ENCODE assay signal across 1 cellular context in the genomic region with DNA sequence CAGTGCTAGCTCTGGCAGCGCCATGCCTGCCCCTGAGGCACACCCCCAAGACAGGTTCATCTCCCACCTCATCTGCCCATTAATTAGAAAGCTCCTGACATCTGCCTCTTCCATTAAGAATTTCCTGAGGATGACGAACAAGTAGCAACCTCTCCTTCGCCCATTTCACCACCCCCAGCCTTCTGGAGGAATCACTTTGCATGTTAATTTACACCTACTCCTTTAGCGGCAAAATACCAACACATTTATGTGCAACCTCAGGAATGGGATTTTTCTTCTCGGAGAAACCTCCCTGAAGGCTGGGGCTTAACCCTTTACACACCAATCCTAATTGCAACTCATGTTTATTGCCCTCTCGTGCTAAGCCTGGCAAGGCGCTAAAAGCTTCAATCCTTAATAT.
TF ChIP-seq lines count a peak whose summit lies in the region.

No MANE protein-coding gene starts in this region.

TF ChIP-seq in IMR-90, 13 proteins besides CTCF, POLR2A, EP300 and RAD21:
- TF ChIP-seq SMC3 (IDR thresholded peaks at IDR 0.05; ENCODE audit: low read depth, low read length): no peak
- TF ChIP-seq NFE2L2 (IDR thresholded peaks at IDR 0.05; ENCODE audit: low read depth, low read length): no peak
- TF ChIP-seq MAFK (IDR thresholded peaks at IDR 0.05; ENCODE audit: low read depth, low read length): no peak
- TF ChIP-seq MAZ (IDR thresholded peaks at IDR 0.05; ENCODE audit: borderline replicate concordance, low read depth, low read length): no peak
- TF ChIP-seq, protein P1, sequence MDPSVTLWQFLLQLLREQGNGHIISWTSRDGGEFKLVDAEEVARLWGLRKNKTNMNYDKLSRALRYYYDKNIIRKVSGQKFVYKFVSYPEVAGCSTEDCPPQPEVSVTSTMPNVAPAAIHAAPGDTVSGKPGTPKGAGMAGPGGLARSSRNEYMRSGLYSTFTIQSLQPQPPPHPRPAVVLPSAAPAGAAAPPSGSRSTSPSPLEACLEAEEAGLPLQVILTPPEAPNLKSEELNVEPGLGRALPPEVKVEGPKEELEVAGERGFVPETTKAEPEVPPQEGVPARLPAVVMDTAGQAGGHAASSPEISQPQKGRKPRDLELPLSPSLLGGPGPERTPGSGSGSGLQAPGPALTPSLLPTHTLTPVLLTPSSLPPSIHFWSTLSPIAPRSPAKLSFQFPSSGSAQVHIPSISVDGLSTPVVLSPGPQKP (IDR thresholded peaks at IDR 0.05; ENCODE audit: borderline replicate concordance, low read depth, low read length): no peak
- TF ChIP-seq RFX5 (IDR thresholded peaks at IDR 0.05; ENCODE audit: low read depth, low read length): no peak
- TF ChIP-seq RCOR1 (IDR thresholded peaks at IDR 0.05; ENCODE audit: insufficient replicate concordance, low read length): no peak
- TF ChIP-seq CHD1 (IDR thresholded peaks at IDR 0.05; ENCODE audit: low read depth, low read length): no peak
- TF ChIP-seq FOS (IDR thresholded peaks at IDR 0.05; ENCODE audit: low read depth, low read length): no peak
- TF ChIP-seq MXI1 (IDR thresholded peaks at IDR 0.05; ENCODE audit: borderline replicate concordance, low read depth, low read length): no peak
- TF ChIP-seq, protein P2, sequence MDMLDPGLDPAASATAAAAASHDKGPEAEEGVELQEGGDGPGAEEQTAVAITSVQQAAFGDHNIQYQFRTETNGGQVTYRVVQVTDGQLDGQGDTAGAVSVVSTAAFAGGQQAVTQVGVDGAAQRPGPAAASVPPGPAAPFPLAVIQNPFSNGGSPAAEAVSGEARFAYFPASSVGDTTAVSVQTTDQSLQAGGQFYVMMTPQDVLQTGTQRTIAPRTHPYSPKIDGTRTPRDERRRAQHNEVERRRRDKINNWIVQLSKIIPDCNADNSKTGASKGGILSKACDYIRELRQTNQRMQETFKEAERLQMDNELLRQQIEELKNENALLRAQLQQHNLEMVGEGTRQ (IDR thresholded peaks at IDR 0.05; ENCODE audit: low read depth, low read length): no peak
- TF ChIP-seq CEBPB (IDR thresholded peaks at IDR 0.05; ENCODE audit: low read depth, low read length): no peak
- no peak for TF ChIP-seq BHLHE40 (IDR thresholded peaks at IDR 0.05; ENCODE audit: low read depth, low read length)
